ENCODE assay signal across 8 cellular contexts in the genomic region with DNA sequence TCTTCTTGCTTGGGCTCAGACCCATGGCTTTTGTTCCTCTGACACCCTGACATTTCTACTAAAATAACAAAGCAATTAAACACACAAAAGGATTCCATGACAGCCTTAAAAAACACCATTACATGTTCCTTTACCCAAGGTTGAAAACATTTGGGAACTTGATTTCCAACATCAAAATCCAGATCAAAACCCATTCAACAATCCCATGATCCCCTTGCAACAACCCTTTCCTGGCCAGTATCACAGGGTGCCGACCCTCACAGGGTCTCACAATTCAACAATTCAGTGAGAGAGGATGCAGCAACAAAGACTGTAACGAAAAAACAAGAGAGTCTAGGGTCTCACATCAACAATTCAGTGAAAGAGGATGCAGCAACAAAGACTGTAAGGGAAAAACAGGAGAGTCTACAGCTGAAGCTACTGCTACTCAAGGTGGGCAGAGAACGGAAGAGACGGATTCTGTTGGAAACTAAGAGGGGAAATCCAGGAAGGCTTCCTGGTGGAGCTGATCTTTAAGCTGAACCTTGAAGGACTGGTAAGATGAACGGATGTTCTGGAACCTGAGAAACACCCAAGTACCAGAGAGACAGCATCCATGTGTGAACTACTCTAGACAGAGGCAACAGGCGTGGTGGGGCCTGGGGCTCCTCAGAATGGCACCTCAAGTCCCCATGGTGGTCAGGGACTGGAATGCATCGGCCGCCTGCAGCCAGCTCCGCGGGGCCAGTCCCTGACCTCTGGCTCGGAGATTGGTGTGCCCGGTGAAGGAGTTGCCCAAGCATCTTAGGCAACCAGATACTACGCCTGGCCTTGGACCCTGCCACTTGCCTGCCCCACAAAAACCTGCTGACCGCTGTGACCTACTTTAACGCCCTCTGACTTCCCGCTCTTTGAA. TPM values are rescaled to one million over a fixed set of nuclear protein-coding genes. Genes with fewer than 3 reads are reported as not detected.
DNase-seq lines count a peak whose midpoint lies in the region; ATAC-seq and TF ChIP-seq lines count a peak whose summit lies in the region.

No MANE protein-coding gene starts in this region.

- H3K27me3 ChIP-seq in MG63: no peaks in the 10 kb centered on the region

- no peaks in the 10 kb centered on the region for H3K36me3 ChIP-seq in MG63

- peak overlapping the region; percentile 92 to 97 for H3K27ac ChIP-seq in coronary artery

- H3K9me3 ChIP-seq in MG63: no peaks in the 10 kb centered on the region

- peak overlapping the region; percentile 36; the same call in 1 of the 2 replicates for H3K4me3 ChIP-seq in MG63
- peak overlapping the region; percentile 71 for H3K4me3 ChIP-seq in coronary artery

- TF ChIP-seq CTCF in GM13977 (IDR thresholded peaks at IDR 0.05; ENCODE audit: extremely low read depth, insufficient read depth, missing control alignments) (no peak), coronary artery (IDR thresholded peaks at IDR 0.05) (no peak)

- ATAC-seq in naive B cell (ENCODE audit: low read depth in 2 of 2): no peak
- ATAC-seq in GM21576 (IDR thresholded peaks at IDR 0.05; ENCODE audit: unreplicated experiment): no peak
- no peak for ATAC-seq in HG03354 (IDR thresholded peaks at IDR 0.05; ENCODE audit: poor library complexity, severe bottlenecking, unreplicated experiment)

- DNase-seq in GM13977 (ENCODE audit: low spot score) (peak; percentile 46), MG63 (no peak), coronary artery (ENCODE audit: low spot score) (no peak), naive B cell (no peak), NCI-H2227 treated with DMSO at 0.1 percent for 48 hours (lab: John Stamatoyannopoulos, UW) (no peak)
- DNase-seq in activated CD4-positive, alpha-beta T cell treated with anti-CD3 and anti-CD28 coated beads for 4 hours: no peak

- peak overlapping the region; percentile 95 to 100 (median 98) for H3K27ac Mint-ChIP-seq in naive B cell

- H3K27me3 Mint-ChIP-seq in naive B cell: no peaks in the 10 kb centered on the region

- H3K9me3 Mint-ChIP-seq in naive B cell: no peaks in the 10 kb centered on the region

- in situ Hi-C loops in GM13977 (cut with MboI; ENCODE audit: low pct_unique_long_range_greater_than_20kb, low sequenced_read_pairs, unreplicated experiment): no loop called here

- H3K36me3 Mint-ChIP-seq in naive B cell: no peaks in the 10 kb centered on the region

- H3K4me3 Mint-ChIP-seq in naive B cell: peak overlapping the region; percentile 80 to 94 (median 87)

- peaks cover 49 to 91% (median 71%) of the 10 kb centered on the region in 3 donors for H3K4me1 Mint-ChIP-seq in naive B cell

RNA-seq across cellular contexts. Expression of a gene that starts 22.7 kb away (rescaled TPM):
- 9.3 and 30.2 TPM in 2 replicates for total RNA-seq in MG63 (2014; rRNA removed; shearing (Covaris generic); ENCODE audit: low replicate concordance)
- polyA plus RNA-seq in naive B cell (ENCODE audit: low read depth in 6 of 6): 100 to 1,000 TPM in 5 of 6 donors, 10 to 100 TPM in 1; 99.2 to 447 (median 302) TPM
